1 cellular context compared by ENCODE assay signal in the genomic region with DNA sequence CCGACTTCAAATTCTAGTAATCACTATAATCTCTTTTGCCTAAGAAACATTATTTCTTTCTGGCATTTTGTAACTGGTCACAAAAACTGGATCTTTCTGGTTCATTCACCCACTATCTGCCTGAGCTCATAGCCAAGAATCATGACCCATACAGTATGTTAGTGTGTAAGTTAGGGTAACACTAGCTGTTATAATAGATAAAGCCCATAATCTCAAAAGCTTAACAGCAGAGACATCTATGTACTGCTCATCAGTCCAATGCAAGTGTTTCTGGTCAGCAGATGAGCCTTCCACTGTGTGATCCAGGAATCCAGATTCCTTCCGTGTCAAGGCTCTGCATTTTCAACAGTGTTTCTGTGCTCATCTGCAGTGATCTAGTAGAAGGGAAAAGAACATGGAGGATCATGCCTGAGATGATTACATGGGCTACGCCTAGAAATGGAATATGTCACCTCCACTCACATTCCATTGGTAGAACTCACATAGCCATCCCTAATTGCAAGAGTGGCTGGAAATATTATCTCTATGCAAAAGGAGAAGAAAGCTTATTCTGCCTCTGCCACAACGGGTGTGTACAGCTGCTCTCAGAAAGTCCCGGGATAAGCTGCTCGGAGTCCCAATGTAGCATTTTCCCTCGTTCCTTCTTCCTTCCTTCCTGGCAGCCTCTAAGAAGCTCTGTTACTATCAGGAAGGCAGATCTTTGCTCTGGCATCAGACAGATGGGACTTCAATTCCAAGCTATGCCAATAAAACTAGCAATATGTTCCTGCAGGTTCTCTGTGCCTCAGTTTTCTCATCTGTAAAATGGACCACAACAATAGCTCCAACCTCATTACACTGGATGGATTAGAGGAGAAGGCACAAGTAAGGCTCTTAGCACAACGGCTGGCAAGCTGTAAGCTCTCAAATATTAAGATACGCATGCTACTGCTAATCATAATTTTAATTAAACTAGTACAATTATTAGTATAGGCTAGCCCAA.
TF ChIP-seq lines count a peak whose summit lies in the region.

No MANE protein-coding gene starts in this region.

TF ChIP-seq in HepG2, 621 proteins besides CTCF, POLR2A, EP300 and RAD21:
- peak; percentile 64 for TF ChIP-seq ZNF629 (CRISPR knock-in tag; conservative IDR thresholded peaks at IDR 0.05)
- TF ChIP-seq, protein P1, sequence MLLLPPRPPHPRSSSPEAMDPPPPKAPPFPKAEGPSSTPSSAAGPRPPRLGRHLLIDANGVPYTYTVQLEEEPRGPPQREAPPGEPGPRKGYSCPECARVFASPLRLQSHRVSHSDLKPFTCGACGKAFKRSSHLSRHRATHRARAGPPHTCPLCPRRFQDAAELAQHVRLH (CRISPR knock-in tag; IDR thresholded peaks at IDR 0.05; ENCODE audit: borderline replicate concordance, low read depth): no peak
TF ChIP-seq in HepG2: peak in this region for 1.
